12 cellular contexts compared by ENCODE assay signal in genomic region chr15:67091966-67092677, GRCh38. TPM values are rescaled to one million over a fixed set of nuclear protein-coding genes. Genes with fewer than 3 reads are reported as not detected.
DNase-seq lines count a peak whose midpoint lies in the region; ATAC-seq, FAIRE-seq and TF ChIP-seq lines count a peak whose summit lies in the region.
"Had no signal": no experiment of that assay in that cellular context is flagged by ENCODE, and none has a peak within 500 bp of the region (broad histone marks: within the 10 kb centered on the region; RNA-seq: fewer than 3 reads in every experiment).

No MANE protein-coding gene starts in this region.

- no peak overlapping the region for H4K8ac ChIP-seq in H9 (replicated peaks; ENCODE audit: insufficient read length, low read depth, low read length)

- no peaks in the 10 kb centered on the region for H3K79me1 ChIP-seq in H9 (ENCODE audit: insufficient read depth, low read depth, low read length, poor library complexity, severe bottlenecking)

- no peak overlapping the region for H3K23ac ChIP-seq in H9 (ENCODE audit: insufficient read length, low read depth, low read length)

- peaks cover 0 to 5% (median 0%) of the 10 kb centered on the region in 3 experiments; a peak in 3 of 7 replicates for H3K36me3 Mint-ChIP-seq in H9 (ENCODE audit: insufficient read depth in 1 of 3, low read depth in 3 of 3)
- H3K36me3 Mint-ChIP-seq in endodermal cell (ENCODE audit: low read depth) = no peaks in the 10 kb centered on the region

- H3K4me3 Mint-ChIP-seq in H9 = peak overlapping the region in 1 of 2 experiments; percentile 27; a peak in 1 of 5 replicates
- H3K4me3 Mint-ChIP-seq in endodermal cell = no peak overlapping the region

- in situ Hi-C loops in Panc1 (cut with HindIII; ENCODE audit: low pct_unique_long_range_greater_than_20kb, low sequenced_read_pairs) (no loop called here), GM13976 (cut with MboI; ENCODE audit: low sequenced_read_pairs, unreplicated experiment) (no loop called here)

- peaks cover 14% of the 10 kb centered on the region; the same call in 1 of the 2 replicates for H3K36me3 ChIP-seq in Panc1 (ENCODE audit: control insufficient read depth, insufficient read depth, low read length)
- H3K36me3 ChIP-seq in endodermal cell (ENCODE audit: control insufficient read depth, insufficient read depth, low read length) = peaks cover 26% of the 10 kb centered on the region
- H3K36me3 ChIP-seq in pancreas = no peaks in the 10 kb centered on the region
- H3K36me3 ChIP-seq: adrenal gland had no signal

- no peak overlapping the region for H2BK15ac ChIP-seq in H9 (ENCODE audit: low read depth, low read length)

- H3K4me1 ChIP-seq in H9 (ENCODE audit: insufficient read depth, low read length) = peaks cover 14% of the 10 kb centered on the region; the same call in 1 of the 2 replicates
- peaks cover 100% of the 10 kb centered on the region for H3K4me1 ChIP-seq in Panc1 (ENCODE audit: control insufficient read depth, insufficient read depth, low read length)
- peaks cover 35% of the 10 kb centered on the region for H3K4me1 ChIP-seq in endodermal cell (ENCODE audit: control insufficient read depth, insufficient read depth, low read length)
- H3K4me1 ChIP-seq in pancreas = peaks cover 38 to 50% (median 40%) of the 10 kb centered on the region in 3 donors

- H3K56ac ChIP-seq in H9 (ENCODE audit: insufficient read length, low read depth, low read length) = no peak overlapping the region

- H3K9me3 Mint-ChIP-seq in H9 (no peaks in the 10 kb centered on the region), endodermal cell (no peaks in the 10 kb centered on the region)

- DNase-seq in H9 (no peak), Panc1 (ENCODE audit: low read depth, low spot score) (no peak), endodermal cell (peak; percentile 69), pancreas (no peak), GM13976 (ENCODE audit: low spot score) (no peak)
- DNase-seq: NCI-H2107, posterior cingulate gyrus had no signal

- ATAC-seq in Panc1 (no peak), pancreas (no peak), HG03045 (IDR thresholded peaks at IDR 0.05; ENCODE audit: unreplicated experiment) (no peak), HG03442 (IDR thresholded peaks at IDR 0.05; ENCODE audit: unreplicated experiment) (no peak), HG03342 (IDR thresholded peaks at IDR 0.05; ENCODE audit: unreplicated experiment) (no peak)

- H2AK5ac ChIP-seq in H9 (ENCODE audit: insufficient read length, low read length) = no peak overlapping the region

- no peak overlapping the region for H3K14ac ChIP-seq in H9 (ENCODE audit: insufficient read depth, low read length)

- no peak overlapping the region for H3K4ac ChIP-seq in H9 (ENCODE audit: low read depth, low read length)

- no peak for FAIRE-seq in pancreas (lab: Jason Lieb, UNC)
- FAIRE-seq: G401.6 had no signal

- intact Hi-C loops in Panc1 (cut with micrococcal nuclease; ENCODE audit: unreplicated experiment) = no loop called here
- intact Hi-C loops in pancreas (cut with DNase I) = no loop called here

- H3K27me3 ChIP-seq in H9 (ENCODE audit: insufficient read depth, low read length) = no peaks in the 10 kb centered on the region
- no peaks in the 10 kb centered on the region for H3K27me3 ChIP-seq in Panc1 (ENCODE audit: control insufficient read depth, insufficient read depth, low read length)
- H3K27me3 ChIP-seq in endodermal cell (ENCODE audit: control insufficient read depth, insufficient read depth, low read length, poor library complexity, severe bottlenecking) = no peaks in the 10 kb centered on the region
- H3K27me3 ChIP-seq in pancreas = no peaks in the 10 kb centered on the region
- H3K27me3 ChIP-seq: adrenal gland had no signal

- POLR2A ChIA-PET in Panc1 (lab: Charles Lee) = interaction anchor here (0.6 kb wide), 1 partner anchor 34 kb away, joined by 3 read pairs; no protein-coding TSS in a partner anchor

- TF ChIP-seq CTCF in H9 (conservative IDR thresholded peaks at IDR 0.05) = no peak
- TF ChIP-seq CTCF in Panc1 (IDR thresholded peaks at IDR 0.05) = no peak
- TF ChIP-seq CTCF in endodermal cell (conservative IDR thresholded peaks at IDR 0.05) = no peak
- no peak for TF ChIP-seq CTCF in pancreas (IDR thresholded peaks at IDR 0.05)
- TF ChIP-seq CTCF in GM13976 (IDR thresholded peaks at IDR 0.05; ENCODE audit: borderline replicate concordance, control extremely low read depth, extremely low read depth, insufficient read depth, missing control alignments) = no peak

- H4K20me1 ChIP-seq in H9 (ENCODE audit: control insufficient read depth, insufficient read depth, insufficient read length) = no peaks in the 10 kb centered on the region

- H3K27me3 Mint-ChIP-seq in H9 (ENCODE audit: low read depth) (no peaks in the 10 kb centered on the region), endodermal cell (ENCODE audit: insufficient read depth) (peaks cover 11% of the 10 kb centered on the region)

- H3K4me3 ChIP-seq in Panc1 (ENCODE audit: low read depth in 2 of 2, low read length in 2 of 2) = no peak overlapping the region; a peak in 1 of 4 replicates
- no peak overlapping the region for H3K4me3 ChIP-seq in endodermal cell (ENCODE audit: low read length)
- H3K4me3 ChIP-seq in pancreas = no peak overlapping the region
- H3K4me3 ChIP-seq: adrenal gland had no signal

- H2BK120ac ChIP-seq in H9 (ENCODE audit: low read depth, low read length, poor library complexity, severe bottlenecking) = no peak overlapping the region

- H3K18ac ChIP-seq in H9 (ENCODE audit: insufficient read length, low read depth, low read length) = no peak overlapping the region

- H2BK12ac ChIP-seq in H9 (ENCODE audit: insufficient read length, low read depth, low read length) = no peak overlapping the region

- BruUV-seq in Panc1 (replicated peaks; lab: Mats Ljungman, UMichigan) = no TSS peak

- no peak overlapping the region for H3K9ac ChIP-seq in H9 (ENCODE audit: extremely low read depth, insufficient read length, low read length)
- H3K9ac ChIP-seq in endodermal cell (ENCODE audit: extremely low read depth, low read length, poor library complexity, severe bottlenecking) = no peak overlapping the region

- no peak overlapping the region for H2BK5ac ChIP-seq in H9 (ENCODE audit: insufficient read length, low read length)

- H3T11ph ChIP-seq in H9 (ENCODE audit: low read length) = no peak overlapping the region

- no peak overlapping the region for H4K5ac ChIP-seq in H9 (ENCODE audit: insufficient read length, low read depth, low read length)

- H3K4me1 Mint-ChIP-seq in H9 (peaks cover 68 to 77% of the 10 kb centered on the region in 2 experiments), endodermal cell (peaks cover 63% of the 10 kb centered on the region)

- peak overlapping the region; percentile 80 to 87 (median 86); a peak in 6 of 7 replicates for H3K27ac Mint-ChIP-seq in H9
- peak overlapping the region; percentile 44 for H3K27ac Mint-ChIP-seq in endodermal cell

- H3K4me2 ChIP-seq in H9 (ENCODE audit: insufficient read depth, insufficient read length, low read length) = no peak overlapping the region

- H4K91ac ChIP-seq in H9 (ENCODE audit: insufficient read length, low read depth, low read length) = no peak overlapping the region

- no peaks in the 10 kb centered on the region for H3K9me3 ChIP-seq in H9 (ENCODE audit: control insufficient read depth, low read depth, low read length)
- no peaks in the 10 kb centered on the region for H3K9me3 ChIP-seq in Panc1 (ENCODE audit: control insufficient read depth, insufficient read depth, low read depth, low read length)
- H3K9me3 ChIP-seq in endodermal cell (ENCODE audit: control insufficient read depth, low read length) = no peaks in the 10 kb centered on the region
- H3K9me3 ChIP-seq in pancreas = no peaks in the 10 kb centered on the region
- H3K9me3 ChIP-seq: adrenal gland had no signal

- no peak overlapping the region for H2BK20ac ChIP-seq in H9 (ENCODE audit: low read depth, low read length, poor library complexity, severe bottlenecking)

- CTCF ChIA-PET in Panc1 (lab: Charles Lee) = no interaction called here

- H3K27ac ChIP-seq in H9 (ENCODE audit: insufficient read length, low read depth, low read length) (no peak overlapping the region), Panc1 (ENCODE audit: low read length) (peak overlapping the region; percentile 100), endodermal cell (ENCODE audit: low read depth, low read length) (no peak overlapping the region), pancreas (peak overlapping the region; percentile 8 to 75 (median 35))

- H2AFZ ChIP-seq in H9 (ENCODE audit: low read length) = no peak overlapping the region

- H3K79me2 ChIP-seq in H9 (ENCODE audit: insufficient read depth, low read length) = no peaks in the 10 kb centered on the region; the same call in 1 of the 2 replicates

- no CpG with 5 or more reads among the region's 7 CpGs for WGBS in H9 (ENCODE audit: extremely low coverage, insufficient read length, low lambda C conversion rate)
- WGBS in endodermal cell (ENCODE audit: insufficient coverage in 1 of 2, insufficient read length in 1 of 2), 2 experiments = 73 to 80% methylated on average over 3 to 7 of the region's 7 CpGs
- WGBS in pancreas, 2 donors = 70 to 74% methylated on average over 7 of the region's 7 CpGs

- H3K23me2 ChIP-seq in H9 (ENCODE audit: insufficient read length, low read depth, low read length, poor library complexity, severe bottlenecking) = no peaks in the 10 kb centered on the region

RNA-seq across cellular contexts. Expression of gene SMAD3, which starts 26.7 kb away (rescaled TPM):
- 25.9 and 26.7 TPM in 2 replicates for total RNA-seq in H9 (2021)
- total RNA-seq in Panc1 (2021; ENCODE audit: unreplicated experiment) = 394 TPM
- polyA plus RNA-seq in Panc1 (2012; ENCODE audit: insufficient read length) = 255 TPM
- total RNA-seq in endodermal cell = 1 to 10 TPM; 7.8 to 9.6 TPM
- 36.7 TPM for polyA plus RNA-seq in endodermal cell (2013, experiment 1 of 2)
- polyA plus RNA-seq in endodermal cell (2013, experiment 2 of 2) = 35.6 TPM
- total RNA-seq in pancreas = 10 to 100 TPM; 15.6 to 42.5 (median 23.8) TPM
- polyA plus RNA-seq in pancreas = 10 to 100 TPM in 1 of 2 donors, 1 to 10 TPM in 1; 7.9 to 13.5 TPM

Comparison
In these comparisons a context has a peak if more than half of its experiments do, and no peak if none do; other contexts are left out.
1. H3K27ac ChIP-seq: peak in Panc1 (single experiment) and pancreas (4 of 4); none in H9 (single experiment) and endodermal cell (single experiment).